8 cellular contexts compared by ENCODE assay signal in the genomic region with DNA sequence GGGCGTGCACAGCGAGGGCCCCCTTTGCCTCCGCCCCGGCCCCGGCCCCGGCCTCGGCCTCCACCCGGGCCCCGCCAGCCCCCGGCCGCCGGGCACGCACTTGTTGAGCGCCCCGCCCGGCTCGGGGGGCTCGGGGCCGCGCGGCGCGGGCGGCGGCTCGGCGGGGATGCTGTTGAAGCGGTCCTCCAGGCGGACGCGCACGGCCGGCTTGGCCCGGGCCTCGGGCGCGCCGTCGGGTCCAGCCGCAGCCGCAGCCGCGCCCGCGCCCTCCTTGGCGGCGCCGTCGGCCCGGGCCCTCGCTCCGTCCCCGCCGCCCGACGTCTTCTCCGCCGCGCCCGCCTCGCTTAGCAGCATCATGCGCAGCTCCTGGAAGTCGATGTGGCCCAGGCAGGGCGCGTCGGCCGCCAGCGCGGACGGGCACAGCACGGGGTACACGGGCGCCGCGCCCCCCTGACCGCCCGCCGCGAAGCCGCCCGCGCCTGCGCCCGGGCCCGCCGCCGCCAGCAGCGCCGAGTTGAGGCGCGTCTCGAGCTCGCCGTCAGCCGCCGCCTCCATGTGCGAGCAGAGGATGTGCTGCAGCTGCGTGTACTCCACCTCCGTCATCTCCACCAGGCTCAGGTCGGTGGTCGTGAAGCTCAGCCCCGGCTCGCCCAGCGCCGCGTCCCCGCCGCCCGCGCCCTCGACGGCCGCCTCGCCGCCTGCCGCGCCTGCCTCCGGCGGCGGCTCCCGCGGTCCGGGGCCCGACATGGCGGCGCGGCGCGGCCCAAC. TPM values are rescaled to one million over a fixed set of nuclear protein-coding genes. Genes with fewer than 3 reads are reported as not detected.
DNase-seq lines count a peak whose midpoint lies in the region; ATAC-seq and TF ChIP-seq lines count a peak whose summit lies in the region.

No MANE protein-coding gene starts in this region.

- peak overlapping the region; percentile 65 for H3K4me2 ChIP-seq in DOHH2 (ENCODE audit: low read length)

- peak overlapping the region; percentile 59 for H3K4me3 ChIP-seq in DOHH2 (ENCODE audit: low read length)
- H3K4me3 ChIP-seq in left ventricle myocardium inferior: peak overlapping the region; percentile 65
- peak overlapping the region; percentile 20 to 48 (median 28) for H3K4me3 ChIP-seq in skin epidermis

- TF ChIP-seq CTCF in DOHH2 (IDR thresholded peaks at IDR 0.05; ENCODE audit: low read depth, low read length, poor library complexity, severe bottlenecking): no peak
- TF ChIP-seq CTCF in left ventricle myocardium inferior (IDR thresholded peaks at IDR 0.05; ENCODE audit: borderline replicate concordance): no peak

- H4K20me1 ChIP-seq in DOHH2 (ENCODE audit: control insufficient read depth, insufficient read depth, low read depth, low read length): no peaks in the 10 kb centered on the region

- H3K79me2 ChIP-seq in DOHH2 (ENCODE audit: control insufficient read depth, low read length): peaks cover 15% of the 10 kb centered on the region

- no peaks in the 10 kb centered on the region for H3F3A ChIP-seq in DOHH2 (ENCODE audit: control insufficient read depth, insufficient read depth)

- H3K9me3 ChIP-seq in DOHH2 (ENCODE audit: control insufficient read depth, insufficient read depth, low read length): no peaks in the 10 kb centered on the region
- no peaks in the 10 kb centered on the region for H3K9me3 ChIP-seq in left ventricle myocardium inferior (replicated peaks)

- no peaks in the 10 kb centered on the region for H3K27me3 ChIP-seq in DOHH2 (ENCODE audit: control insufficient read depth, low read length)
- H3K27me3 ChIP-seq in left ventricle myocardium inferior (ENCODE audit: low read depth): no peaks in the 10 kb centered on the region

- DNase-seq in M059J (ENCODE audit: low read depth) (peak; percentile 33), activated T-helper 1 cell treated with Interleukin-2 at 50 U/mL for 16 hours (ENCODE audit: low read depth) (peak; percentile 28), left ventricle myocardium inferior (no peak), putamen (ENCODE audit: low spot score) (no peak)

- peak; percentile 22 for ATAC-seq in GM21786 (IDR thresholded peaks at IDR 0.05; ENCODE audit: unreplicated experiment)
- no peak for ATAC-seq in HG03378 (IDR thresholded peaks at IDR 0.05; ENCODE audit: unreplicated experiment)

- H3K36me3 ChIP-seq in DOHH2 (ENCODE audit: control insufficient read depth, low read length): peaks cover 14% of the 10 kb centered on the region
- peaks cover 12% of the 10 kb centered on the region for H3K36me3 ChIP-seq in left ventricle myocardium inferior

- H3K4me1 ChIP-seq in DOHH2 (ENCODE audit: control insufficient read depth, low read length) (peaks cover 30% of the 10 kb centered on the region), left ventricle myocardium inferior (peaks cover 21% of the 10 kb centered on the region)

- intact Hi-C loops in left ventricle myocardium inferior (cut with micrococcal nuclease): no loop called here

- no peaks in the 10 kb centered on the region for H3K9me2 ChIP-seq in DOHH2 (replicated peaks; ENCODE audit: control insufficient read depth, low read length)

- H3K27ac ChIP-seq in DOHH2 (ENCODE audit: low read depth, low read length) (no peak overlapping the region), left ventricle myocardium inferior (replicated peaks) (peak overlapping the region; percentile 27), skin epidermis (peak overlapping the region in 4 of 21 experiments; percentile 1 to 45 (median 36))

RNA-seq across cellular contexts. Expression of gene TCFL5, which starts 0.5 kb away (rescaled TPM):
- 13.8 and 19.1 TPM in 2 replicates for total RNA-seq in M059J (2014; rRNA removed; shearing (Covaris generic))
- total RNA-seq in left ventricle myocardium inferior: 6.6 TPM

RNA-seq across cellular contexts. Expression of gene COL9A3, which starts 44.3 kb away (rescaled TPM):
- total RNA-seq in M059J (2014; rRNA removed; shearing (Covaris generic)): 0.17 TPM in 1 of 2 replicates, not detected in the other
- total RNA-seq in left ventricle myocardium inferior: 2.1 TPM

RNA-seq across cellular contexts. Expression of gene OGFR, which starts 56.5 kb away (rescaled TPM):
- 62.0 and 117 TPM in 2 replicates for total RNA-seq in M059J (2014; rRNA removed; shearing (Covaris generic))
- total RNA-seq in left ventricle myocardium inferior: 19.2 TPM

Comparison
In these comparisons a context has a peak if more than half of its experiments do, and no peak if none do; other contexts are left out.
1. DNase-seq: peak in M059J (single experiment) and activated T-helper 1 cell treated with Interleukin-2 at 50 U/mL for 16 hours (single experiment); none in left ventricle myocardium inferior (single experiment) and putamen (single experiment).
2. Peak in every context shown above with its lines, with median percentiles within 50 percentile points of each other: H3K4me3 ChIP-seq.